Comparison of ENCODE assay signal across 21 cellular contexts in genomic region chr6:149357726-149358538, GRCh38. TPM values are rescaled to one million over a fixed set of nuclear protein-coding genes. Genes with fewer than 3 reads are reported as not detected.
DNase-seq lines count a peak whose midpoint lies in the region; ATAC-seq, FAIRE-seq and TF ChIP-seq lines count a peak whose summit lies in the region.
"Had no signal": no experiment of that assay in that cellular context is flagged by ENCODE, and none has a peak within 500 bp of the region (broad histone marks: within the 10 kb centered on the region; RNA-seq: fewer than 3 reads in every experiment).

No MANE protein-coding gene starts in this region.

- ATAC-seq in HepG2 = no peak
- no peak for ATAC-seq in right lobe of liver
- ATAC-seq in HG03045 (IDR thresholded peaks at IDR 0.05; ENCODE audit: unreplicated experiment) = no peak

- intact Hi-C loops in HepG2 (cut with micrococcal nuclease; ENCODE audit: unreplicated experiment) = no loop called here
- intact Hi-C loops in right lobe of liver (cut with DNase I) = no loop called here

- no peaks in the 10 kb centered on the region; a peak in 1 of 5 replicates for H3K36me3 ChIP-seq in HepG2 (replicated peaks in 1 of 2; ENCODE audit: control insufficient read depth in 1 of 2, insufficient read depth in 2 of 2, low read length in 2 of 2)
- no peaks in the 10 kb centered on the region for H3K36me3 ChIP-seq in right lobe of liver
- H3K36me3 ChIP-seq: Peyer's patch, thyroid gland had no signal

- POLR2A ChIA-PET in HepG2 (lab: Yijun Ruan, JAX) = no interaction called here
- POLR2A ChIA-PET in RWPE1 (lab: Yijun Ruan, JAX; ENCODE audit: low non-redundant PET) = no interaction called here

- H3K36me3 Mint-ChIP-seq in activated naive CD8-positive, alpha-beta T cell treated with anti-CD3 and anti-CD28 coated beads for 36 hours = peaks cover 69% of the 10 kb centered on the region

- H3K4me1 ChIP-seq in HepG2 (ENCODE audit: insufficient read depth, low read length) (peaks cover 13% of the 10 kb centered on the region), right lobe of liver (peaks cover 0 to 25% (median 11%) of the 10 kb centered on the region in 4 donors)
- H3K4me1 ChIP-seq: Peyer's patch had no signal

- TF ChIP-seq CTCF in HepG2 (CRISPR knock-in tag; IDR thresholded peaks at IDR 0.05) (no peak), right lobe of liver (IDR thresholded peaks at IDR 0.05) (no peak), RWPE1 (conservative IDR thresholded peaks at IDR 0.05; ENCODE audit: low read depth) (no peak), GM20000 (IDR thresholded peaks at IDR 0.05; ENCODE audit: extremely low read depth, missing control alignments) (no peak)

- H3K9me3 ChIP-seq in HepG2 (ENCODE audit: low read length) = no peaks in the 10 kb centered on the region
- H3K9me3 ChIP-seq in right lobe of liver = no peaks in the 10 kb centered on the region
- H3K9me3 ChIP-seq: Peyer's patch, spleen, thyroid gland had no signal

- H3K27me3 ChIP-seq in HepG2 (ENCODE audit: control insufficient read depth in 1 of 2, insufficient read depth in 2 of 2, low read length in 2 of 2) (no peaks in the 10 kb centered on the region), right lobe of liver (no peaks in the 10 kb centered on the region)
- H3K27me3 ChIP-seq: Peyer's patch, spleen, thyroid gland had no signal

- WGBS in HepG2 (ENCODE audit: low lambda C conversion rate) = 96% methylated on average over 17 of the region's 17 CpGs
- 85% methylated on average over 15 of the region's 17 CpGs for WGBS in right lobe of liver (ENCODE audit: insufficient coverage, low coverage, low lambda C conversion rate, missing lambda C conversion rate)

- H3K9ac ChIP-seq in HepG2 (ENCODE audit: insufficient read depth, low read depth, low read length) = no peak overlapping the region
- H3K9ac ChIP-seq: GM23248 had no signal

- peak overlapping the region; percentile 66 for H3K27ac Mint-ChIP-seq in activated naive CD8-positive, alpha-beta T cell treated with anti-CD3 and anti-CD28 coated beads for 36 hours

- TF ChIP-seq EP300 in HepG2 (IDR thresholded peaks at IDR 0.05; ENCODE audit: low read depth in 2 of 2, low read length in 2 of 2) = no peak
- TF ChIP-seq EP300 in HepG2 (CRISPR knock-in tag; IDR thresholded peaks at IDR 0.05; ENCODE audit: borderline replicate concordance) = no peak

- H3K27ac ChIP-seq in HepG2 (ENCODE audit: extremely low read length, insufficient read depth, low read length) (no peak overlapping the region), right lobe of liver (no peak overlapping the region), RWPE1 (peak overlapping the region; percentile 38; the same call in 1 of the 2 replicates)
- H3K27ac ChIP-seq: GM23248, Peyer's patch, spleen, thyroid gland had no signal

- peaks cover 70% of the 10 kb centered on the region for H3K79me2 ChIP-seq in HepG2 (ENCODE audit: insufficient read depth, low read length)

- H3K4me1 Mint-ChIP-seq in activated naive CD8-positive, alpha-beta T cell treated with anti-CD3 and anti-CD28 coated beads for 36 hours = peaks cover 75% of the 10 kb centered on the region
- H3K4me1 Mint-ChIP-seq: neural crest cell had no signal

- peaks cover 20% of the 10 kb centered on the region for H4K20me1 ChIP-seq in HepG2 (ENCODE audit: insufficient read depth, low read length)

- no peak overlapping the region for H3K4me3 Mint-ChIP-seq in activated naive CD8-positive, alpha-beta T cell treated with anti-CD3 and anti-CD28 coated beads for 36 hours
- H3K4me3 Mint-ChIP-seq: neural crest cell had no signal

- FAIRE-seq in HepG2 (lab: Jason Lieb, UNC) = no peak
- FAIRE-seq: astrocyte had no signal

- in situ Hi-C loops in HepG2 (cut with HindIII; ENCODE audit: extremely low pct_ligation_motif_present, low pct_unique_long_range_greater_than_20kb) = no loop called here

- no peaks in the 10 kb centered on the region for H3K27me3 Mint-ChIP-seq in activated naive CD8-positive, alpha-beta T cell treated with anti-CD3 and anti-CD28 coated beads for 36 hours

- no peak overlapping the region for H2AFZ ChIP-seq in HepG2 (ENCODE audit: low read length)
- H2AFZ ChIP-seq: GM23248 had no signal

- TF ChIP-seq POLR2A in HepG2 (IDR thresholded peaks at IDR 0.05; ENCODE audit: insufficient read depth in 1 of 2, low read depth in 2 of 2, low read length in 2 of 2) (no peak), right lobe of liver (IDR thresholded peaks at IDR 0.05) (no peak)

- no peak overlapping the region for H3K4me2 ChIP-seq in HepG2 (ENCODE audit: low read depth, low read length)

- BruUV-seq in HepG2 (replicated peaks; lab: Mats Ljungman, UMichigan) = no TSS peak

- H3K9me3 Mint-ChIP-seq in activated naive CD8-positive, alpha-beta T cell treated with anti-CD3 and anti-CD28 coated beads for 36 hours = peaks cover 16% of the 10 kb centered on the region
- H3K9me3 Mint-ChIP-seq: neural crest cell had no signal

- no peak for TF ChIP-seq RAD21 in HepG2 (CRISPR knock-in tag; IDR thresholded peaks at IDR 0.05)

- H3K4me3 ChIP-seq in HepG2 (replicated peaks in 1 of 3; ENCODE audit: insufficient read depth in 1 of 3, low read depth in 2 of 3, low read length in 3 of 3) (no peak overlapping the region), right lobe of liver (no peak overlapping the region)
- H3K4me3 ChIP-seq: GM23248, Peyer's patch, spleen, thyroid gland had no signal

- DNase-seq in HepG2 (ENCODE audit: low spot score) = no peak
- no peak for DNase-seq in right lobe of liver
- no peak for DNase-seq in RWPE1 (ENCODE audit: low spot score)
- no peak for DNase-seq in activated naive CD8-positive, alpha-beta T cell treated with anti-CD3 and anti-CD28 coated beads for 36 hours
- DNase-seq in NK-92 treated with Interleukin-12 subunit alpha and Interleukin-12 subunit beta, amount 100 ng/mL, for 24 hours (lab: John Stamatoyannopoulos, UW) = no peak
- no peak for DNase-seq in GM20000 (ENCODE audit: low spot score)
- DNase-seq: activated CD4-positive, alpha-beta T cell treated with anti-CD3 and anti-CD28 coated beads for 48 hours; DMS 273 treated with DMSO at 0.1 percent for 48 hours; GF-D8; GM23248; kidney glomerular epithelial cell; NCI-H1092; NCI-H2107; NCI-H526 treated with DMSO at 0.1 percent for 48 hours; Peyer's patch; spleen; T-helper 2 cell; thyroid gland had no signal

- CTCF ChIA-PET in HepG2 (lab: Yijun Ruan, JAX; ENCODE audit: low intra/inter-chr PET ratio, low total read pairs) (no interaction called here), RWPE1 (lab: Yijun Ruan, JAX) (interaction anchor here (0.7 kb wide), 1 partner anchor 95 kb away, joined by 3 read pairs; no protein-coding TSS in a partner anchor)

RNA-seq across cellular contexts. Expression of gene TAB2, which starts 40.4 kb away (rescaled TPM):
- total RNA-seq in HepG2 (2016; rRNA removed; fragmentation: Illumina TruSeq; extraction: Trizol) = 23.7 and 44.3 TPM in 2 replicates
- total RNA-seq in HepG2 (2016; cell fraction: cytosol; rRNA removed; fragmentation: Illumina TruSeq; extraction: Trizol; ENCODE audit: low read depth) = 8.4 and 8.9 TPM in 2 replicates
- 24.3 and 40.7 TPM in 2 replicates for total RNA-seq in HepG2 (2016; cell fraction: insoluble cytoplasmic fraction; rRNA removed; fragmentation: Illumina TruSeq; extraction: Trizol)
- total RNA-seq in HepG2 (2016; cell fraction: membrane; rRNA removed; fragmentation: Illumina TruSeq; extraction: Trizol) = 35.4 and 36.0 TPM in 2 replicates
- 30.5 and 36.6 TPM in 2 replicates for total RNA-seq in HepG2 (2016; cell fraction: nucleus; rRNA removed; fragmentation: Illumina TruSeq; extraction: Trizol)
- 38.1 and 50.2 TPM in 2 replicates for polyA plus RNA-seq in HepG2 (2011; rRNA removed)
- 21.0 and 33.3 TPM in 2 replicates for polyA plus RNA-seq in HepG2 (2011; cell fraction: cytosol; rRNA removed)
- polyA plus RNA-seq in HepG2 (2011; cell fraction: nucleus; rRNA removed) = 13.6 and 13.8 TPM in 2 replicates
- polyA plus RNA-seq in HepG2 (2012) = 39.0 and 39.2 TPM in 2 replicates
- polyA plus RNA-seq in HepG2 (2016; cell fraction: cytosol; fragmentation: Illumina TruSeq; extraction: Trizol; ENCODE audit: low read depth) = 4.5 and 4.8 TPM in 2 replicates
- 64.7 and 68.7 TPM in 2 replicates for polyA plus RNA-seq in HepG2 (2016; cell fraction: insoluble cytoplasmic fraction; fragmentation: Illumina TruSeq; extraction: Trizol; ENCODE audit: low read depth)
- polyA plus RNA-seq in HepG2 (2016; cell fraction: membrane; fragmentation: Illumina TruSeq; extraction: Trizol; ENCODE audit: low read depth) = 28.9 and 30.3 TPM in 2 replicates
- polyA plus RNA-seq in HepG2 (2016; cell fraction: nucleus; fragmentation: Illumina TruSeq; extraction: Trizol; ENCODE audit: insufficient read depth, low read depth) = 40.3 and 41.8 TPM in 2 replicates
- polyA minus RNA-seq in HepG2 (2011; rRNA and poly(A)+ RNA removed; ENCODE audit: low replicate concordance) = 29.3 and 44.7 TPM in 2 replicates
- polyA minus RNA-seq in HepG2 (2011; cell fraction: cytosol; rRNA and poly(A)+ RNA removed) = 31.6 and 41.0 TPM in 2 replicates
- polyA minus RNA-seq in HepG2 (2011; cell fraction: nucleus; rRNA and poly(A)+ RNA removed) = 56.5 and 70.6 TPM in 2 replicates
- 10 to 100 TPM; 25.5 to 33.1 (median 30.2) TPM for total RNA-seq in right lobe of liver
- 10 to 100 TPM; 55.5 to 56.1 TPM for total RNA-seq in activated naive CD8-positive, alpha-beta T cell treated with anti-CD3 and anti-CD28 coated beads for 36 hours

RNA-seq across cellular contexts. Expression of gene SUMO4, which starts 42.1 kb away (rescaled TPM):
- total RNA-seq in HepG2 (2016; rRNA removed; fragmentation: Illumina TruSeq; extraction: Trizol) (0.38 and 1.2 TPM in 2 replicates), right lobe of liver (1 to 10 TPM in 3 of 6 experiments, under 1 TPM in 3; 0.49 to 1.2 (median 1.0) TPM)
- not detected in 2 replicates for total RNA-seq in HepG2 (2016; cell fraction: cytosol; rRNA removed; fragmentation: Illumina TruSeq; extraction: Trizol; ENCODE audit: low read depth)
- total RNA-seq in HepG2 (2016; cell fraction: insoluble cytoplasmic fraction; rRNA removed; fragmentation: Illumina TruSeq; extraction: Trizol) = 0.48 and 1.0 TPM in 2 replicates
- not detected in 2 replicates for total RNA-seq in HepG2 (2016; cell fraction: membrane; rRNA removed; fragmentation: Illumina TruSeq; extraction: Trizol)
- total RNA-seq in HepG2 (2016; cell fraction: nucleus; rRNA removed; fragmentation: Illumina TruSeq; extraction: Trizol) = 5.4 and 7.3 TPM in 2 replicates
- polyA plus RNA-seq in HepG2 (2011; rRNA removed) = 0.10 and 0.22 TPM in 2 replicates
- polyA plus RNA-seq in HepG2 (2011; cell fraction: cytosol; rRNA removed) = not detected in 2 replicates
- polyA plus RNA-seq in HepG2 (2011; cell fraction: nucleus; rRNA removed) = 0.58 and 0.73 TPM in 2 replicates
- polyA plus RNA-seq in HepG2 (2012) = 0.13 and 0.25 TPM in 2 replicates
- not detected in 2 replicates for polyA plus RNA-seq in HepG2 (2016; cell fraction: cytosol; fragmentation: Illumina TruSeq; extraction: Trizol; ENCODE audit: low read depth)
- not detected in 2 replicates for polyA plus RNA-seq in HepG2 (2016; cell fraction: insoluble cytoplasmic fraction; fragmentation: Illumina TruSeq; extraction: Trizol; ENCODE audit: low read depth)
- polyA plus RNA-seq in HepG2 (2016; cell fraction: membrane; fragmentation: Illumina TruSeq; extraction: Trizol; ENCODE audit: low read depth) = not detected in 2 replicates
- 0.92 and 0.94 TPM in 2 replicates for polyA plus RNA-seq in HepG2 (2016; cell fraction: nucleus; fragmentation: Illumina TruSeq; extraction: Trizol; ENCODE audit: insufficient read depth, low read depth)
- polyA minus RNA-seq in HepG2 (2011; rRNA and poly(A)+ RNA removed; ENCODE audit: low replicate concordance) = 1.6 and 2.1 TPM in 2 replicates
- not detected in 2 replicates for polyA minus RNA-seq in HepG2 (2011; cell fraction: cytosol; rRNA and poly(A)+ RNA removed)
- 12.4 and 14.9 TPM in 2 replicates for polyA minus RNA-seq in HepG2 (2011; cell fraction: nucleus; rRNA and poly(A)+ RNA removed)
- total RNA-seq in activated naive CD8-positive, alpha-beta T cell treated with anti-CD3 and anti-CD28 coated beads for 36 hours = 1 to 10 TPM; 2.3 to 2.6 TPM
- total RNA-seq: GM23248 had no signal
